Comparison of ENCODE assay signal across 19 cellular contexts in genomic region chr4:8230033-8230432, GRCh38.
"Had no signal": no experiment of that assay in that cellular context is flagged by ENCODE, and none has a peak within 500 bp of the region (broad histone marks: within the 10 kb centered on the region; RNA-seq: fewer than 3 reads in every experiment).

No MANE protein-coding gene starts in this region.

- H3K4me3 Mint-ChIP-seq: activated CD8-positive, alpha-beta T cell treated with anti-CD3 and anti-CD28 coated beads for 36 hours; activated naive CD4-positive, alpha-beta T cell treated with anti-CD3 and anti-CD28 coated beads, Interleukin-2, amount 10 ng/mL, durations not matched to agents 7 days and 5 days; activated naive CD8-positive, alpha-beta T cell treated with anti-CD3 and anti-CD28 coated beads, Interleukin-2, amount 50 U/mL, for 24 hours; activated T-cell treated with anti-CD3 and anti-CD28 coated beads, Interleukin-2, amount 50 U/mL, for 24 hours; nephron progenitor cell had no signal

- H3K27me3 Mint-ChIP-seq: activated CD8-positive, alpha-beta T cell treated with anti-CD3 and anti-CD28 coated beads for 36 hours; activated T-cell treated with anti-CD3 and anti-CD28 coated beads, Interleukin-2, amount 50 U/mL, for 24 hours had no signal

- DNase-seq: activated CD4-positive, CD25-positive, alpha-beta regulatory T cell; activated naive CD4-positive, alpha-beta T cell treated with anti-CD3 and anti-CD28 coated beads, Interleukin-2, amount 10 ng/mL, durations not matched to agents 7 days and 5 days; activated T-cell treated with anti-CD3 and anti-CD28 coated beads, Interleukin-2, amount 50 U/mL, for 24 hours; anterior cingulate cortex; brain microvascular endothelial cell; foreskin melanocyte; hypothalamus; islet precursor cell; midbrain; nephron progenitor cell; occipital lobe; spleen; T1000 had no signal

- ATAC-seq: activated naive CD8-positive, alpha-beta T cell treated with anti-CD3 and anti-CD28 coated beads, Interleukin-2, amount 50 U/mL, for 24 hours; left lung had no signal

- H3K9me3 Mint-ChIP-seq: activated CD8-positive, alpha-beta T cell treated with anti-CD3 and anti-CD28 coated beads for 36 hours; activated naive CD4-positive, alpha-beta T cell treated with anti-CD3 and anti-CD28 coated beads, Interleukin-2, amount 10 ng/mL, durations not matched to agents 7 days and 5 days; activated naive CD8-positive, alpha-beta T cell treated with anti-CD3 and anti-CD28 coated beads, Interleukin-2, amount 50 U/mL, for 24 hours; activated T-cell treated with anti-CD3 and anti-CD28 coated beads, Interleukin-2, amount 50 U/mL, for 24 hours; nephron progenitor cell had no signal

- H3K27ac Mint-ChIP-seq: activated naive CD8-positive, alpha-beta T cell treated with anti-CD3 and anti-CD28 coated beads, Interleukin-2, amount 50 U/mL, for 24 hours; activated T-cell treated with anti-CD3 and anti-CD28 coated beads, Interleukin-2, amount 50 U/mL, for 24 hours; nephron progenitor cell had no signal

- H3K36me3 Mint-ChIP-seq: activated naive CD4-positive, alpha-beta T cell treated with anti-CD3 and anti-CD28 coated beads, Interleukin-2, amount 10 ng/mL, durations not matched to agents 7 days and 5 days had no signal

- H3K27ac ChIP-seq: brain microvascular endothelial cell, coronary artery, left lung, tibial nerve had no signal

- H3K9me3 ChIP-seq: left lung, spleen, tibial nerve had no signal

- FAIRE-seq: urothelium cell line had no signal

- H3K36me3 ChIP-seq: brain microvascular endothelial cell had no signal

- H3K4me3 ChIP-seq: coronary artery, left lung, spleen, tibial nerve had no signal

- H3K27me3 ChIP-seq: brain microvascular endothelial cell, left lung, spleen, tibial nerve had no signal
